ENCODE assay signal across 28 cellular contexts in the genomic region with DNA sequence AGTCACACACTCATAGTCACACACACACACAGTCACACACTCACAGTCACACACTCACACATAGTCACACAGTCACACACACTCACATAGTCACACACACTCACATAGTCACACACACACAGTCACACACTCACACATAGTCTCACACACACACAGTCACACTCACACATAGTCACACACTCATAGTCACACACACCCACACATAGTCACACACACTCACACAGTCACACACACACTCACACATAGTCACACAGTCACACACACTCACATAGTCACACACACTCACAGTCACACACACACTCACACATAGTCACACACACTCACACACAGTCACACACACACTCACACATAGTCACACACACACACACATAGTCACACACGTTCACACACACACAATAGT. TPM values are rescaled to one million over a fixed set of nuclear protein-coding genes. Genes with fewer than 3 reads are reported as not detected.
"Had no signal": no experiment of that assay in that cellular context is flagged by ENCODE, and none has a peak within 500 bp of the region (broad histone marks: within the 10 kb centered on the region; RNA-seq: fewer than 3 reads in every experiment).

No MANE protein-coding gene starts in this region.

- H3K4me3 ChIP-seq: ascending aorta, body of pancreas, cardiac muscle cell, Peyer's patch had no signal

- H3K9me3 ChIP-seq: ascending aorta, body of pancreas, Peyer's patch had no signal

- DNase-seq: activated CD4-positive, alpha-beta T cell treated with anti-CD3 and anti-CD28 coated beads for 48 hours; activated CD4-positive, alpha-beta T cell treated with anti-CD3 and anti-CD28 coated beads, Interleukin-2, amount 50 U/mL, for 4 hours; activated CD4-positive, CD25-positive, alpha-beta regulatory T cell treated with anti-CD3 and anti-CD28 coated beads, Interleukin-2, amount 50 U/mL, for 72 hours; activated CD8-positive, alpha-beta memory T cell treated with anti-CD3 and anti-CD28 coated beads, Interleukin-2, amount 10 ng/mL, durations not matched to agents 7 days and 5 days; activated effector memory CD4-positive, alpha-beta T cell treated with Interleukin-2 at 50 U/mL for 16 hours; activated naive CD4-positive, alpha-beta T cell treated with Interleukin-2 at 50 U/mL for 16 hours; activated T-cell treated with anti-CD3 and anti-CD28 coated beads, Interleukin-2, amount 50 U/mL, for 24 hours; body of pancreas; NCI-H1092; NCI-H1417; NCI-H1694; NCI-H2029; NCI-H345; NCI-H510A; NCI-H526 treated with DMSO at 0.1 percent for 48 hours; NCI-H82; Peyer's patch; SHP77 treated with DMSO at 0.1 percent for 48 hours had no signal

- H3K9me3 Mint-ChIP-seq: activated T-helper 1 cell treated with anti-CD3 and anti-CD28 coated beads, Interleukin-12 subunit alpha, Interleukin-12 subunit beta, Interleukin-2, Interleukin-4 antibody, amounts not matched to agents 30 ng/mL and 10 ng/mL and 1 ng/mL, durations not matched to agents 14 hours and 24 hours and 36 hours; T-helper 1 cell treated with Interleukin-12 subunit alpha and Interleukin-12 subunit beta and Interleukin-4 antibody, amounts not matched to agents 30 μg/mL and 1 μg/mL, for 36 hours had no signal

- H3K27ac ChIP-seq: ascending aorta, body of pancreas, cardiac muscle cell, KMS-11, Peyer's patch, RWPE1 had no signal

- ATAC-seq: activated CD8-positive, alpha-beta memory T cell treated with anti-CD3 and anti-CD28 coated beads, Interleukin-2, amount 10 ng/mL, durations not matched to agents 7 days and 5 days; activated naive CD4-positive, alpha-beta T cell treated with anti-CD3 and anti-CD28 coated beads, Interleukin-2, amount 50 U/mL, for 72 hours; body of pancreas; WTC11 had no signal

- FAIRE-seq: colon had no signal

- H3K36me3 ChIP-seq: ascending aorta, cardiac muscle cell, Peyer's patch had no signal

- H3K27ac Mint-ChIP-seq: activated CD8-positive, alpha-beta memory T cell treated with anti-CD3 and anti-CD28 coated beads, Interleukin-2, amount 10 ng/mL, durations not matched to agents 7 days and 5 days; activated naive CD4-positive, alpha-beta T cell treated with anti-CD3 and anti-CD28 coated beads, Interleukin-2, amount 50 U/mL, for 72 hours; activated T-cell treated with anti-CD3 and anti-CD28 coated beads, Interleukin-2, amount 50 U/mL, for 24 hours; activated T-helper 1 cell treated with anti-CD3 and anti-CD28 coated beads, Interleukin-12 subunit alpha, Interleukin-12 subunit beta, Interleukin-2, Interleukin-4 antibody, amounts not matched to agents 30 ng/mL and 10 ng/mL and 1 ng/mL, durations not matched to agents 14 hours and 24 hours and 36 hours; T-helper 1 cell treated with Interleukin-12 subunit alpha and Interleukin-12 subunit beta and Interleukin-4 antibody, amounts not matched to agents 30 μg/mL and 1 μg/mL, for 36 hours; WTC11 had no signal

- H3K4me3 Mint-ChIP-seq: activated CD8-positive, alpha-beta memory T cell treated with anti-CD3 and anti-CD28 coated beads, Interleukin-2, amount 10 ng/mL, durations not matched to agents 7 days and 5 days; activated T-cell treated with anti-CD3 and anti-CD28 coated beads, Interleukin-2, amount 50 U/mL, for 24 hours; activated T-helper 1 cell treated with anti-CD3 and anti-CD28 coated beads, Interleukin-12 subunit alpha, Interleukin-12 subunit beta, Interleukin-2, Interleukin-4 antibody, amounts not matched to agents 30 ng/mL and 10 ng/mL and 1 ng/mL, durations not matched to agents 14 hours and 24 hours and 36 hours; T-helper 1 cell treated with Interleukin-12 subunit alpha and Interleukin-12 subunit beta and Interleukin-4 antibody, amounts not matched to agents 30 μg/mL and 1 μg/mL, for 36 hours; WTC11 had no signal

- H3K4me2 ChIP-seq: KMS-11 had no signal

- H3K9ac ChIP-seq: KMS-11 had no signal

- H3K36me3 Mint-ChIP-seq: activated CD8-positive, alpha-beta memory T cell treated with anti-CD3 and anti-CD28 coated beads, Interleukin-2, amount 10 ng/mL, durations not matched to agents 7 days and 5 days; activated naive CD4-positive, alpha-beta T cell treated with anti-CD3 and anti-CD28 coated beads, Interleukin-2, amount 50 U/mL, for 72 hours had no signal

RNA-seq across cellular contexts. Expression of a gene that starts 4.1 kb away (rescaled TPM):
- total RNA-seq: activated naive CD4-positive, alpha-beta T cell treated with anti-CD3 and anti-CD28 coated beads, Interleukin-2, amount 50 U/mL, for 72 hours; MCF 10A had no signal
